In genomic region chrX:52958113-52959010, GRCh38 we compare ENCODE assay signal across 8 cellular contexts. TPM values are rescaled to one million over a fixed set of nuclear protein-coding genes. Genes with fewer than 3 reads are reported as not detected.
DNase-seq lines count a peak whose midpoint lies in the region; ATAC-seq, FAIRE-seq and TF ChIP-seq lines count a peak whose summit lies in the region.
"Not testable (repeated sequence)": the region's sequence is repeated elsewhere in the genome, so short reads cannot be mapped to it uniquely, and the experiment has no call there.

Gene FAM156A, minus strand, starts transcription at chrX:52958518. Its CDS starts 9,930 bp downstream, at chrX:52948588.

- H3K4me3 Mint-ChIP-seq in activated CD8-positive, alpha-beta T cell treated with anti-CD3 and anti-CD28 coated beads for 36 hours; endothelial cell (ENCODE audit: unreplicated experiment); mesothelial cell of epicardium: not testable (repeated sequence)

- WGBS in suprapubic skin, result no CpG with 5 or more reads among the region's 91 CpGs

- not testable (repeated sequence) for H3K4me1 Mint-ChIP-seq in activated CD8-positive, alpha-beta T cell treated with anti-CD3 and anti-CD28 coated beads for 36 hours (ENCODE audit: low read depth); endothelial cell (ENCODE audit: unreplicated experiment); mesothelial cell of epicardium

- not testable (repeated sequence) for H3K9me3 ChIP-seq in suprapubic skin

- H3K27me3 ChIP-seq in suprapubic skin, result not testable (repeated sequence)

- TF ChIP-seq EP300 in suprapubic skin (IDR thresholded peaks at IDR 0.05), result not testable (repeated sequence)

- not testable (repeated sequence) for H3K4me3 ChIP-seq in suprapubic skin

- ATAC-seq in GM19455 (IDR thresholded peaks at IDR 0.05; ENCODE audit: unreplicated experiment), result peak; percentile 87
- ATAC-seq in HG02798 (IDR thresholded peaks at IDR 0.05; ENCODE audit: poor library complexity, unreplicated experiment), result peak; percentile 94
- ATAC-seq in HG03460 (IDR thresholded peaks at IDR 0.05; ENCODE audit: unreplicated experiment), result peak; percentile 77
- ATAC-seq in activated CD8-positive, alpha-beta T cell treated with anti-CD3 and anti-CD28 coated beads for 36 hours, result peak; percentile 85

- H3K4me1 ChIP-seq in suprapubic skin, result not testable (repeated sequence)

- CTCF ChIA-PET in activated CD8-positive, alpha-beta T cell treated with anti-CD3 and anti-CD28 coated beads for 36 hours (lab: Charles Lee), result not testable (repeated sequence)

- H3K36me3 ChIP-seq in suprapubic skin, result not testable (repeated sequence)

- not testable (repeated sequence) for H3K27me3 Mint-ChIP-seq in activated CD8-positive, alpha-beta T cell treated with anti-CD3 and anti-CD28 coated beads for 36 hours; endothelial cell (ENCODE audit: unreplicated experiment); mesothelial cell of epicardium (ENCODE audit: low read depth)

- H3K9me3 Mint-ChIP-seq in activated CD8-positive, alpha-beta T cell treated with anti-CD3 and anti-CD28 coated beads for 36 hours; endothelial cell (ENCODE audit: unreplicated experiment); mesothelial cell of epicardium: not testable (repeated sequence)

- TF ChIP-seq POLR2A in suprapubic skin (IDR thresholded peaks at IDR 0.05), result not testable (repeated sequence)

- FAIRE-seq in G401.6 (lab: Jason Lieb, UNC), result peak; percentile 98

- not testable (repeated sequence) for TF ChIP-seq CTCF in activated CD8-positive, alpha-beta T cell treated with anti-CD3 and anti-CD28 coated beads for 36 hours (IDR thresholded peaks at IDR 0.05); endothelial cell (IDR thresholded peaks at IDR 0.05; ENCODE audit: unreplicated experiment); mesothelial cell of epicardium (IDR thresholded peaks at IDR 0.05; ENCODE audit: unreplicated experiment); suprapubic skin (IDR thresholded peaks at IDR 0.05)

- H3K27ac ChIP-seq in suprapubic skin, result not testable (repeated sequence)

- DNase-seq in activated CD8-positive, alpha-beta T cell treated with anti-CD3 and anti-CD28 coated beads for 36 hours; endothelial cell (ENCODE audit: low spot score); mesothelial cell of epicardium (ENCODE audit: low spot score in 2 of 2, unreplicated experiment in 2 of 2); suprapubic skin (ENCODE audit: low spot score in 2 of 2): not testable (repeated sequence)

- POLR2A ChIA-PET in activated CD8-positive, alpha-beta T cell treated with anti-CD3 and anti-CD28 coated beads for 36 hours (lab: Charles Lee), result not testable (repeated sequence)

- intact Hi-C loops in activated CD8-positive, alpha-beta T cell treated with anti-CD3 and anti-CD28 coated beads for 36 hours (cut with micrococcal nuclease), result not testable (repeated sequence)

- not testable (repeated sequence) for H3K36me3 Mint-ChIP-seq in activated CD8-positive, alpha-beta T cell treated with anti-CD3 and anti-CD28 coated beads for 36 hours (ENCODE audit: low read depth); endothelial cell (ENCODE audit: low read depth, unreplicated experiment); mesothelial cell of epicardium

- H3K27ac Mint-ChIP-seq in activated CD8-positive, alpha-beta T cell treated with anti-CD3 and anti-CD28 coated beads for 36 hours; endothelial cell (ENCODE audit: unreplicated experiment); mesothelial cell of epicardium: not testable (repeated sequence)

RNA-seq across cellular contexts. Expression of gene FAM156A, which starts in this region (rescaled TPM):
- 10 to 100 TPM; 20.6 to 21.0 TPM for total RNA-seq in activated CD8-positive, alpha-beta T cell treated with anti-CD3 and anti-CD28 coated beads for 36 hours
- total RNA-seq in endothelial cell (ENCODE audit: unreplicated experiment), result 18.7 TPM
- total RNA-seq in mesothelial cell of epicardium, result 30.1 to 38.0 TPM (median 34.3 TPM) in 3 replicates
- 10 to 100 TPM; 13.1 to 38.1 (median 24.8) TPM for total RNA-seq in suprapubic skin
